Comparison of ENCODE assay signal across 8 cellular contexts in genomic region chr1:20574686-20575543, GRCh38. TPM values are rescaled to one million over a fixed set of nuclear protein-coding genes. Genes with fewer than 3 reads are reported as not detected.
DNase-seq lines count a peak whose midpoint lies in the region; ATAC-seq and TF ChIP-seq lines count a peak whose summit lies in the region.

No MANE protein-coding gene starts in this region.

- TF ChIP-seq CTCF in lung (IDR thresholded peaks at IDR 0.05; ENCODE audit: control extremely low read depth, extremely low read depth): peak; percentile 54

- no peak overlapping the region for H3K4me3 ChIP-seq in lung

- H3K4me1 ChIP-seq in lung (ENCODE audit: control insufficient read depth in 2 of 2, insufficient read depth in 2 of 2, low read length in 2 of 2): no peaks in the 10 kb centered on the region

- no peak overlapping the region for H3K27ac ChIP-seq in lung (ENCODE audit: low read depth in 1 of 2, low read length in 1 of 2)

- H3K36me3 ChIP-seq in lung (ENCODE audit: control insufficient read depth in 2 of 2, insufficient read depth in 2 of 2, low read length in 2 of 2): no peaks in the 10 kb centered on the region

- no peak for ATAC-seq in lung (ENCODE audit: insufficient read depth, low FRiP score)
- ATAC-seq in HG03097 (IDR thresholded peaks at IDR 0.05; ENCODE audit: low FRiP score, unreplicated experiment): no peak

- no peaks in the 10 kb centered on the region for H3K27me3 ChIP-seq in lung (ENCODE audit: control insufficient read depth, insufficient read depth)

- WGBS in lung, 2 donors: 24 to 28% methylated on average over 18 of the region's 18 CpGs

- DNase-seq in NK-92 treated with Interleukin-12 subunit alpha and Interleukin-12 subunit beta, amount 100 ng/mL, for 24 hours (lab: John Stamatoyannopoulos, UW): peak; percentile 30
- DNase-seq in NK-92 (lab: John Stamatoyannopoulos, UW; ENCODE audit: unreplicated experiment) (no peak), NCI-H2107 (lab: John Stamatoyannopoulos, UW) (peak; percentile 9), dermis microvascular lymphatic vessel endothelial cell (ENCODE audit: low read depth in 2 of 2) (peak; percentile 72 to 83), lung (ENCODE audit: low spot score) (peak; percentile 71)
- DNase-seq in activated CD4-positive, alpha-beta T cell treated with anti-CD3 and anti-CD28 coated beads for 1 hour: peak; percentile 33
- DNase-seq in stimulated activated CD8-positive, alpha-beta memory T cell treated with anti-CD3 and anti-CD28 coated beads, Interleukin-2, amount 100 ng/mL, for 1 hour (ENCODE audit: low read depth in 2 of 2): peak; percentile 14 to 34

- peaks cover 3 to 4% of the 10 kb centered on the region in 2 donors for H3K9me3 ChIP-seq in lung (ENCODE audit: control insufficient read depth in 2 of 2, insufficient read depth in 1 of 2, low read length in 1 of 2)

RNA-seq across cellular contexts. Expression of gene CDA, which starts 14.0 kb away (rescaled TPM):
- total RNA-seq in dermis microvascular lymphatic vessel endothelial cell (1.2 and 4.4 TPM in 2 replicates), lung (1 to 10 TPM in 1 of 2 donors, under 1 TPM in 1; 0.40 to 3.4 TPM)
- 10 to 100 TPM in 1 of 2 donors, 1 to 10 TPM in 1; 3.3 to 47.5 TPM for polyA plus RNA-seq in lung

RNA-seq across cellular contexts. Expression of gene FAM43B, which starts 22.5 kb away (rescaled TPM):
- total RNA-seq in dermis microvascular lymphatic vessel endothelial cell: under 0.01 TPM in 1 of 2 replicates, not detected in the other
- under 1 TPM; 0.37 to 0.67 TPM for total RNA-seq in lung
- polyA plus RNA-seq in lung: under 1 TPM; 0.20 to 0.21 TPM

RNA-seq across cellular contexts. Expression of gene PINK1, which starts 58.3 kb away (rescaled TPM):
- total RNA-seq in dermis microvascular lymphatic vessel endothelial cell: 53.4 and 100 TPM in 2 replicates
- total RNA-seq in lung: 10 to 100 TPM; 42.5 to 45.4 TPM
- 10 to 100 TPM; 37.5 to 39.2 TPM for polyA plus RNA-seq in lung
